Comparison of ENCODE assay signal across 13 cellular contexts in the genomic region with DNA sequence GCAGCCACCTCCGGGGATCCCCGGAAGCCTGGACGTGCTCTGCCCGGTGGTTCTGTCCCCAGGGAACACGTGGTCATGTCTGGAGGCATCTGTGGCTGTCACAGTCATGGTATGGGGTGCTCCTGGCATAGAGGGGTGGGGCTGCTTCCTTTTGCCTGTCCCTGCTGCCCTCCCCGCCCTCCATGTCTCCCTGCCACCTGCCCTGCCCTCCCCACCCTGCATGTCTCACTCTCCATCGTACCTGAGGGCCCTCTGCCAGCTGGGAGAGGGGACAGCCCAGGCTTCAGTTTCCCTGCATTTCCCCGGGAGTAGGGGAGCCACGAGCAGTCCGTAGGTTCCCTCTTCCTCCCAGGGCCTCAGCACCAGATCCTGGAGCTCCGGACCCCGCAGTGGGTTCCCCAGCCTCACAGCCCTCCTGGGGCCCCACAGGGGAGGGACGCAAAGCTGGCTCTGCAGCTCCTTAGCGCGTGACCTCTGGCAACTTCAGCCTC.
DNase-seq lines count a peak whose midpoint lies in the region; ATAC-seq and TF ChIP-seq lines count a peak whose summit lies in the region.
"Had no signal": no experiment of that assay in that cellular context is flagged by ENCODE, and none has a peak within 500 bp of the region (broad histone marks: within the 10 kb centered on the region; RNA-seq: fewer than 3 reads in every experiment).

No MANE protein-coding gene starts in this region.

- TF ChIP-seq EP300 in ovary (IDR thresholded peaks at IDR 0.05), result no peak

- peaks cover 32% of the 10 kb centered on the region for H3K4me1 ChIP-seq in ovary (ENCODE audit: insufficient read depth)
- H3K4me1 ChIP-seq in uterus, result peaks cover 0 to 13% of the 10 kb centered on the region in 2 donors
- H3K4me1 ChIP-seq in prostate gland (replicated peaks), result no peaks in the 10 kb centered on the region
- H3K4me1 ChIP-seq: psoas muscle had no signal

- ATAC-seq in left ventricle myocardium superior, result no peak
- no peak for ATAC-seq in SK-N-SH treated with all-trans-retinoic acid at 6 μM for 48 hours

- TF ChIP-seq CTCF in ovary (IDR thresholded peaks at IDR 0.05) (no peak), uterus (IDR thresholded peaks at IDR 0.05) (no peak), prostate gland (IDR thresholded peaks at IDR 0.05) (no peak)

- H3K27me3 ChIP-seq in ovary (no peaks in the 10 kb centered on the region), uterus (no peaks in the 10 kb centered on the region), prostate gland (replicated peaks; ENCODE audit: insufficient read depth) (no peaks in the 10 kb centered on the region)

- H3K27ac ChIP-seq in ovary (peak overlapping the region; percentile 48 to 86), uterus (peak overlapping the region; percentile 63 to 79), prostate gland (no peak overlapping the region)
- H3K27ac ChIP-seq: 22Rv1, psoas muscle had no signal

- no peaks in the 10 kb centered on the region for H3K9me3 ChIP-seq in ovary
- no peaks in the 10 kb centered on the region for H3K9me3 ChIP-seq in uterus
- no peaks in the 10 kb centered on the region for H3K9me3 ChIP-seq in prostate gland
- H3K9me3 ChIP-seq: psoas muscle had no signal

- DNase-seq in NCI-H1105 treated with DMSO at 0.1 percent for 48 hours (lab: John Stamatoyannopoulos, UW) (peak; percentile 31), NCI-H1105 (lab: John Stamatoyannopoulos, UW) (no peak), left ventricle myocardium superior (peak; percentile 35), ovary (peak in 2 of 5 donors; percentile 54 to 59), uterus (no peak), HT-29 (ENCODE audit: low spot score) (no peak), prostate gland (ENCODE audit: low spot score) (no peak)
- DNase-seq: activated CD4-positive, alpha-beta T cell treated with anti-CD3 and anti-CD28 coated beads, Interleukin-2, amount 50 U/mL, for 4 hours; activated T-cell treated with anti-CD3 and anti-CD28 coated beads, Interleukin-2, amount 50 U/mL, for 24 hours; DMS53 had no signal

- WGBS in ovary, 3 donors, result 47 to 51% (median 48%) methylated on average over 15 of the region's 15 CpGs
- 38% methylated on average over 15 of the region's 15 CpGs for WGBS in prostate gland

- H3K36me3 ChIP-seq in ovary (no peaks in the 10 kb centered on the region), uterus (no peaks in the 10 kb centered on the region), prostate gland (no peaks in the 10 kb centered on the region)

- H3K4me3 ChIP-seq in ovary (no peak overlapping the region), uterus (no peak overlapping the region), prostate gland (no peak overlapping the region)
- H3K4me3 ChIP-seq: psoas muscle had no signal

- intact Hi-C loops in left ventricle myocardium superior (cut with micrococcal nuclease), result no loop called here
- intact Hi-C loops in ovary (cut with DNase I), result no loop called here
- intact Hi-C loops in uterus (cut with DNase I; ENCODE audit: low total_unique reads), result no loop called here
- intact Hi-C loops in prostate gland (cut with DNase I), result no loop called here

- no peak for TF ChIP-seq POLR2A in ovary (IDR thresholded peaks at IDR 0.05)
- no peak for TF ChIP-seq POLR2A in uterus (IDR thresholded peaks at IDR 0.05)
- TF ChIP-seq POLR2A in prostate gland (IDR thresholded peaks at IDR 0.05), result no peak

TF ChIP-seq in SK-N-SH treated with all-trans-retinoic acid at 6 μM for 48 hours, 23 proteins besides CTCF, POLR2A, EP300 and RAD21:
- TF ChIP-seq, protein P1, sequence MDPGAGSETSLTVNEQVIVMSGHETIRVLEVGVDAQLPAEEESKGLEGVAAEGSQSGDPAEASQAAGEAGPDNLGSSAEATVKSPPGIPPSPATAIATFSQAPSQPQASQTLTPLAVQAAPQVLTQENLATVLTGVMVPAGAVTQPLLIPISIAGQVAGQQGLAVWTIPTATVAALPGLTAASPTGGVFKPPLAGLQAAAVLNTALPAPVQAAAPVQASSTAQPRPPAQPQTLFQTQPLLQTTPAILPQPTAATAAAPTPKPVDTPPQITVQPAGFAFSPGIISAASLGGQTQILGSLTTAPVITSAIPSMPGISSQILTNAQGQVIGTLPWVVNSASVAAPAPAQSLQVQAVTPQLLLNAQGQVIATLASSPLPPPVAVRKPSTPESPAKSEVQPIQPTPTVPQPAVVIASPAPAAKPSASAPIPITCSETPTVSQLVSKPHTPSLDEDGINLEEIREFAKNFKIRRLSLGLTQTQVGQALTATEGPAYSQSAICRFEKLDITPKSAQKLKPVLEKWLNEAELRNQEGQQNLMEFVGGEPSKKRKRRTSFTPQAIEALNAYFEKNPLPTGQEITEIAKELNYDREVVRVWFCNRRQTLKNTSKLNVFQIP (CRISPR knock-in tag; IDR thresholded peaks at IDR 0.05; ENCODE audit: borderline replicate concordance, low read depth), result no peak
- TF ChIP-seq ZC3H10 (CRISPR knock-in tag; IDR thresholded peaks at IDR 0.05) (no peak), GLIS3 (CRISPR knock-in tag; IDR thresholded peaks at IDR 0.05) (no peak), ZNF8 (CRISPR knock-in tag; IDR thresholded peaks at IDR 0.05) (no peak), TOX (CRISPR knock-in tag; IDR thresholded peaks at IDR 0.05; ENCODE audit: borderline replicate concordance) (no peak), ZFP30 (CRISPR knock-in tag; IDR thresholded peaks at IDR 0.05) (no peak), TCF4 (CRISPR knock-in tag; IDR thresholded peaks at IDR 0.05; ENCODE audit: borderline replicate concordance) (no peak), ZNF70 (CRISPR knock-in tag; IDR thresholded peaks at IDR 0.05) (no peak), ARNTL (CRISPR knock-in tag; IDR thresholded peaks at IDR 0.05; ENCODE audit: borderline replicate concordance, low read depth) (no peak), RARB (CRISPR knock-in tag; IDR thresholded peaks at IDR 0.05) (no peak), TSHZ2 (CRISPR knock-in tag; IDR thresholded peaks at IDR 0.05) (no peak), ISL1 (CRISPR knock-in tag; IDR thresholded peaks at IDR 0.05) (no peak), CSDC2 (CRISPR knock-in tag; IDR thresholded peaks at IDR 0.05) (no peak), PPARA (CRISPR knock-in tag; IDR thresholded peaks at IDR 0.05; ENCODE audit: borderline replicate concordance) (no peak)
- TF ChIP-seq, protein P2, sequence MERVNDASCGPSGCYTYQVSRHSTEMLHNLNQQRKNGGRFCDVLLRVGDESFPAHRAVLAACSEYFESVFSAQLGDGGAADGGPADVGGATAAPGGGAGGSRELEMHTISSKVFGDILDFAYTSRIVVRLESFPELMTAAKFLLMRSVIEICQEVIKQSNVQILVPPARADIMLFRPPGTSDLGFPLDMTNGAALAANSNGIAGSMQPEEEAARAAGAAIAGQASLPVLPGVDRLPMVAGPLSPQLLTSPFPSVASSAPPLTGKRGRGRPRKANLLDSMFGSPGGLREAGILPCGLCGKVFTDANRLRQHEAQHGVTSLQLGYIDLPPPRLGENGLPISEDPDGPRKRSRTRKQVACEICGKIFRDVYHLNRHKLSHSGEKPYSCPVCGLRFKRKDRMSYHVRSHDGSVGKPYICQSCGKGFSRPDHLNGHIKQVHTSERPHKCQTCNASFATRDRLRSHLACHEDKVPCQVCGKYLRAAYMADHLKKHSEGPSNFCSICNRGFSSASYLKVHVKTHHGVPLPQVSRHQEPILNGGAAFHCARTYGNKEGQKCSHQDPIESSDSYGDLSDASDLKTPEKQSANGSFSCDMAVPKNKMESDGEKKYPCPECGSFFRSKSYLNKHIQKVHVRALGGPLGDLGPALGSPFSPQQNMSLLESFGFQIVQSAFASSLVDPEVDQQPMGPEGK (CRISPR knock-in tag; IDR thresholded peaks at IDR 0.05; ENCODE audit: borderline replicate concordance), result no peak

Comparison
In these comparisons a context has a peak if more than half of its experiments do, and no peak if none do; other contexts are left out.
1. DNase-seq: peak in NCI-H1105 treated with DMSO at 0.1 percent for 48 hours (single experiment) and left ventricle myocardium superior (single experiment); none in NCI-H1105 (single experiment), uterus (0 of 2), HT-29 (single experiment) and prostate gland (single experiment).
2. H3K27ac ChIP-seq: peak in ovary (2 of 2) and uterus (2 of 2); none in prostate gland (0 of 2).